9 cellular contexts compared by ENCODE assay signal in genomic region chr11:2884424-2884815, GRCh38. TPM values are rescaled to one million over a fixed set of nuclear protein-coding genes. Genes with fewer than 3 reads are reported as not detected.
A peak's percentile ranks its signal among the peaks of the same experiment; 100 is the strongest.
DNase-seq lines count a peak whose midpoint lies in the region; ATAC-seq and FAIRE-seq lines count a peak whose summit lies in the region.
"Had no signal": no experiment of that assay in that cellular context is flagged by ENCODE, and none has a peak within 500 bp of the region (broad histone marks: within the 10 kb centered on the region; RNA-seq: fewer than 3 reads in every experiment).

No MANE protein-coding gene starts in this region.

- no peaks in the 10 kb centered on the region for H3K36me3 ChIP-seq in ectodermal cell (ENCODE audit: control insufficient read depth, insufficient read depth, low read length)
- peaks cover 0 to 12% of the 10 kb centered on the region in 2 experiments for H3K36me3 ChIP-seq in mesenchymal stem cell (ENCODE audit: control insufficient read depth in 1 of 2, insufficient read depth in 2 of 2, low read depth in 1 of 2, low read length in 2 of 2)

- H4K91ac ChIP-seq in mesenchymal stem cell (ENCODE audit: low read length), result peak overlapping the region; percentile 64

- no peaks in the 10 kb centered on the region for H3K9me3 ChIP-seq in ectodermal cell (ENCODE audit: control insufficient read depth, low read length)
- H3K9me3 ChIP-seq in mesenchymal stem cell (ENCODE audit: control insufficient read depth, low read length), result no peaks in the 10 kb centered on the region

- peak; percentile 46 for DNase-seq in NCI-H748 (lab: John Stamatoyannopoulos, UW; ENCODE audit: unreplicated experiment)
- no peak for DNase-seq in NCI-H748 treated with DMSO at 0.1 percent for 48 hours (lab: John Stamatoyannopoulos, UW)
- DNase-seq in mesenchymal stem cell, result peak; percentile 46
- peak; percentile 77 for DNase-seq in urothelium cell line (ENCODE audit: low spot score)
- DNase-seq in GM19238 (ENCODE audit: insufficient read length, low spot score), result no peak
- DNase-seq: NCI-H2107 had no signal

- FAIRE-seq in urothelium cell line (lab: Jason Lieb, UNC), result no peak

- H3K18ac ChIP-seq in mesenchymal stem cell (ENCODE audit: low read depth in 1 of 2, low read length in 2 of 2), result peak overlapping the region; percentile 64 to 91

- WGBS in ectodermal cell, 2 experiments, result 1% methylated on average over 52 of the region's 52 CpGs
- WGBS in mesenchymal stem cell, result 1% methylated on average over 29 of the region's 52 CpGs

- no peak overlapping the region for H2AFZ ChIP-seq in mesenchymal stem cell (ENCODE audit: low read depth, low read length)

- peak overlapping the region; percentile 33 for H2BK5ac ChIP-seq in mesenchymal stem cell (ENCODE audit: low read depth, low read length, poor library complexity, severe bottlenecking)

- H3K27me3 ChIP-seq in ectodermal cell (ENCODE audit: control insufficient read depth, insufficient read depth, low read length, poor library complexity, severe bottlenecking), result peaks cover 48% of the 10 kb centered on the region
- peaks cover 0 to 19% of the 10 kb centered on the region in 2 experiments for H3K27me3 ChIP-seq in mesenchymal stem cell (ENCODE audit: control insufficient read depth in 1 of 2, insufficient read depth in 1 of 2, low read length in 2 of 2)

- H3K4me3 ChIP-seq in ectodermal cell (ENCODE audit: insufficient read depth, low read depth, low read length) (peak overlapping the region; percentile 77), mesenchymal stem cell (ENCODE audit: insufficient read depth in 1 of 2, low read depth in 1 of 2, low read length in 2 of 2) (peak overlapping the region; percentile 77 to 81)

- peak overlapping the region; percentile 80 for H3K9ac ChIP-seq in mesenchymal stem cell (ENCODE audit: low read length)

- peaks cover 8% of the 10 kb centered on the region for H3K79me1 ChIP-seq in mesenchymal stem cell (replicated peaks; ENCODE audit: low read length, poor library complexity, severe bottlenecking)

- H3K27ac ChIP-seq in ectodermal cell (ENCODE audit: insufficient read depth, low read depth, low read length, poor library complexity, severe bottlenecking) (no peak overlapping the region), mesenchymal stem cell (ENCODE audit: low read length, poor library complexity, severe bottlenecking) (no peak overlapping the region)

- H3K14ac ChIP-seq in mesenchymal stem cell (ENCODE audit: low read length in 2 of 2), result no peak overlapping the region

- ATAC-seq in HG03097 (IDR thresholded peaks at IDR 0.05; ENCODE audit: low FRiP score, unreplicated experiment) (no peak), GM18867 (IDR thresholded peaks at IDR 0.05; ENCODE audit: unreplicated experiment) (no peak)

- peak overlapping the region; percentile 59 for H3K4me2 ChIP-seq in mesenchymal stem cell (ENCODE audit: low read length, poor library complexity, severe bottlenecking)

- no peak overlapping the region for H3K23ac ChIP-seq in mesenchymal stem cell (ENCODE audit: low read length in 2 of 2)

- H3K4ac ChIP-seq in mesenchymal stem cell (ENCODE audit: low read depth in 1 of 2, low read length in 2 of 2), result peak overlapping the region in 1 of 2 experiments; percentile 35

- no peak overlapping the region for H2AK5ac ChIP-seq in mesenchymal stem cell (ENCODE audit: low read length, severe bottlenecking)

- H2BK15ac ChIP-seq in mesenchymal stem cell (ENCODE audit: low read depth, poor library complexity, severe bottlenecking), result peak overlapping the region; percentile 85

- peak overlapping the region; percentile 87 for H2BK120ac ChIP-seq in mesenchymal stem cell (ENCODE audit: low read depth, low read length)

- H2BK12ac ChIP-seq in mesenchymal stem cell (ENCODE audit: low read length in 2 of 2), result no peak overlapping the region

- H3K4me1 ChIP-seq in ectodermal cell (ENCODE audit: control insufficient read depth, insufficient read depth, low read length) (peaks cover 32% of the 10 kb centered on the region), mesenchymal stem cell (ENCODE audit: control insufficient read depth, insufficient read depth, low read depth, low read length) (peaks cover 46% of the 10 kb centered on the region)

- peak overlapping the region; percentile 74 for H4K8ac ChIP-seq in mesenchymal stem cell (ENCODE audit: low read length)

RNA-seq across cellular contexts. Expression of gene CDKN1C, which starts 1.2 kb away (rescaled TPM):
- 49.6 TPM for polyA plus RNA-seq in ectodermal cell (2013, experiment 1 of 4)
- polyA plus RNA-seq in ectodermal cell (2013, experiment 2 of 4), result 35.2 TPM
- 50.7 TPM for polyA plus RNA-seq in ectodermal cell (2013, experiment 3 of 4)
- 58.4 TPM for polyA plus RNA-seq in ectodermal cell (2013, experiment 4 of 4)
- polyA plus RNA-seq in mesenchymal stem cell (2013, experiment 1 of 2), result 29.4 TPM
- 31.0 TPM for polyA plus RNA-seq in mesenchymal stem cell (2013, experiment 2 of 2)

RNA-seq across cellular contexts. Expression of gene PHLDA2, which starts 44.8 kb away (rescaled TPM):
- polyA plus RNA-seq in ectodermal cell (2013, experiment 1 of 4), result 4.6 TPM
- polyA plus RNA-seq in ectodermal cell (2013, experiment 2 of 4), result 2.9 TPM
- polyA plus RNA-seq in ectodermal cell (2013, experiment 3 of 4), result 3.3 TPM
- 2.6 TPM for polyA plus RNA-seq in ectodermal cell (2013, experiment 4 of 4)
- polyA plus RNA-seq in mesenchymal stem cell (2013, experiment 1 of 2), result 272 TPM
- 276 TPM for polyA plus RNA-seq in mesenchymal stem cell (2013, experiment 2 of 2)

Comparison
In these comparisons a context has a peak if more than half of its experiments do, and no peak if none do; other contexts are left out.
1. DNase-seq: peak in NCI-H748 (single experiment), mesenchymal stem cell (single experiment) and urothelium cell line (single experiment); none in NCI-H748 treated with DMSO at 0.1 percent for 48 hours (single experiment) and GM19238 (single experiment).